ENCODE assay signal across 9 cellular contexts in the genomic region with DNA sequence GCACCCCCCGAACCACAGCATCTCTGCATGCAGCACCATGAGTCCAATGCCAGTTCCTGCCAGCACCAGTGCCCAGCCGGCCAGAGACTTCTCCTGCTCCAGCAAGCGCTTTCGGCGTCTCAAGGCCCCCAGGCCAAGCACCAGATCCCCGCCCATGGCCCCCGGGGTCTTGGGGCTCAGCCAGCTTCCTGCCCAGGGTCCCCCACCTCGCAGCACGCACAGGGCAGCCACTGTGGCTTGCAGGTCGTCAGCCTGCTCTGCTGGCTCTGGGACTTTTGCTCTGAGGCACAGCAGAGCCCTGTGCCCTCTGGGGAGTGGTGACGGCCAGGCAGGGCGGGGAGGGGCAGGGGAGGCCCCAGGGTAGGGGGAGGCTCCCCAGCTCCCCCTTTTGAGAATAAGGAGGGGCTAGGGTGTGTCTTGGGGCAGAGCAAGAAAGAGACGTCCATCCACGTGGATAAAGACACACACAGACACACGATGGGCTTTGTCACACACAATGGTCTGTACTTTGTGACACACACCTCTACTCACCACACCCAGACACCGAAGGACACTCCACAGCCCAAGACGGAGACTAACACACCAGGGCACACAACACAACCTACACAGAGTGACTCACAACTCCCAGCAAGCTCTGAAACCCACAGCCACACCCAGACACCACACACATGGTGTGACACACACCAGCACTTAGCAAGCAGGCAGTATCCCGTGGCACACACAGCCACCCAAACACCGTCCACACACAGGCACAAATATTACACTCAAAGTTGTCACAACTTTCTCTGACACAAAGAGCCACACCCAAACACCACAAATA. TPM values are rescaled to one million over a fixed set of nuclear protein-coding genes. Genes with fewer than 3 reads are reported as not detected.
DNase-seq lines count a peak whose midpoint lies in the region; ATAC-seq and TF ChIP-seq lines count a peak whose summit lies in the region.
"Had no signal": no experiment of that assay in that cellular context is flagged by ENCODE, and none has a peak within 500 bp of the region (broad histone marks: within the 10 kb centered on the region; RNA-seq: fewer than 3 reads in every experiment).

A gene (minus strand): TSS at position 268 of the 820 bp plus-strand sequence. CDS start 112 bp downstream, at position 156.

- H3K9me3 ChIP-seq in HCT116 (ENCODE audit: control insufficient read depth in 1 of 2, insufficient read depth in 1 of 2, low read depth in 1 of 2, low read length in 2 of 2) (no peaks in the 10 kb centered on the region), mucosa of stomach (ENCODE audit: control insufficient read depth, low read length) (no peaks in the 10 kb centered on the region), upper lobe of left lung (no peaks in the 10 kb centered on the region)

- TF ChIP-seq POLR2A in HCT116 (IDR thresholded peaks at IDR 0.05; ENCODE audit: borderline replicate concordance, extremely low read depth, insufficient read depth, insufficient read length) (no peak), upper lobe of left lung (IDR thresholded peaks at IDR 0.05) (peak in 1 of 4 donors; percentile 55)

- TF ChIP-seq EP300 in upper lobe of left lung (IDR thresholded peaks at IDR 0.05) = no peak

- H3K27ac Mint-ChIP-seq in CD14-positive monocyte = peak within 1 kb of the TSS; percentile 86 to 97 (median 91)
- peak within 1 kb of the TSS; percentile 90 for H3K27ac Mint-ChIP-seq in activated naive CD8-positive, alpha-beta T cell treated with anti-CD3 and anti-CD28 coated beads, Interleukin-2, amount 50 U/mL, for 24 hours
- H3K27ac Mint-ChIP-seq: nephron had no signal

- WGBS in upper lobe of left lung, 2 donors = 20 to 42% methylated on average over 6 to 11 of the region's 19 CpGs

- peaks cover 86% of the 10 kb centered on the region for H3K4me1 Mint-ChIP-seq in CD14-positive monocyte
- H3K4me1 Mint-ChIP-seq in activated naive CD8-positive, alpha-beta T cell treated with anti-CD3 and anti-CD28 coated beads, Interleukin-2, amount 50 U/mL, for 24 hours = peaks cover 75% of the 10 kb centered on the region

- RAD21 ChIA-PET in HCT116 (lab: Charles Lee; ENCODE audit: low non-redundant PET in 1 of 2, low total read pairs in 2 of 2, uncharacterized antibody in 2 of 2, unreplicated experiment in 2 of 2) = interaction anchor here in 1 of 2 experiments (0.6 kb wide), 1 partner anchor 26 kb away, joined by 3 read pairs; a partner anchor contains a TSS

- no peaks in the 10 kb centered on the region for H3K9me2 ChIP-seq in HCT116 (ENCODE audit: insufficient read depth)

- H3K4me2 ChIP-seq in HCT116 (ENCODE audit: low read length) = peak within 1 kb of the TSS; percentile 88

- intact Hi-C loops in CD14-positive monocyte (cut with micrococcal nuclease) = loop anchor here in 1 of 2 donors (10.0 kb wide), 1 partner anchor 116 kb away; no protein-coding TSS in a partner anchor
- intact Hi-C loops in HCT116 (cut with micrococcal nuclease) = loop anchor here (10.0 kb wide), 1 partner anchor 106 kb away; a partner anchor contains a TSS

- BruUV-seq in HCT116 (replicated peaks; lab: Mats Ljungman, UMichigan) = no TSS peak

- H3K4me3 Mint-ChIP-seq in CD14-positive monocyte = peak within 1 kb of the TSS; percentile 89 to 96
- peak within 1 kb of the TSS; percentile 80 for H3K4me3 Mint-ChIP-seq in activated naive CD8-positive, alpha-beta T cell treated with anti-CD3 and anti-CD28 coated beads, Interleukin-2, amount 50 U/mL, for 24 hours
- H3K4me3 Mint-ChIP-seq: nephron had no signal

- H3K36me3 ChIP-seq in HCT116 (ENCODE audit: control insufficient read depth in 1 of 2, insufficient read depth in 2 of 2, low read length in 2 of 2) (0 out of 4 replicates have a peak, but pooled peaks cover 0 to 5% of the 10 kb centered on the region in 2 experiments), mucosa of stomach (ENCODE audit: control insufficient read depth, insufficient read depth, low read length) (no peaks in the 10 kb centered on the region), upper lobe of left lung (no peaks in the 10 kb centered on the region)

- H3K9ac ChIP-seq in HCT116 (ENCODE audit: low read length) = peak within 1 kb of the TSS; percentile 88
- H3K9ac ChIP-seq in mucosa of stomach (ENCODE audit: low read length) = peak within 1 kb of the TSS; percentile 85

- no peaks in the 10 kb centered on the region for H4K20me1 ChIP-seq in HCT116 (ENCODE audit: insufficient read depth)

- H3K9me3 Mint-ChIP-seq in CD14-positive monocyte = peaks cover 0 to 3% (median 0%) of the 10 kb centered on the region in 7 donors
- no peaks in the 10 kb centered on the region for H3K9me3 Mint-ChIP-seq in activated naive CD8-positive, alpha-beta T cell treated with anti-CD3 and anti-CD28 coated beads, Interleukin-2, amount 50 U/mL, for 24 hours
- H3K9me3 Mint-ChIP-seq: nephron had no signal

- TF ChIP-seq RAD21 in HCT116 (IDR thresholded peaks at IDR 0.05; ENCODE audit: low read depth) = no peak

- peak; percentile 94 for DNase-seq in CD14-positive monocyte (ENCODE audit: low spot score)
- DNase-seq in HCT116 (ENCODE audit: low read depth, low spot score) = peak; percentile 71
- peak in 3 of 5 donors; percentile 42 to 84 (median 49) for DNase-seq in T-helper 1 cell
- DNase-seq in activated naive CD8-positive, alpha-beta T cell treated with anti-CD3 and anti-CD28 coated beads, Interleukin-2, amount 50 U/mL, for 24 hours = peak; percentile 77
- DNase-seq in upper lobe of left lung = peak in 1 of 2 donors; percentile 79
- DNase-seq in COR-L47 (lab: John Stamatoyannopoulos, UW) = no peak
- no peak for DNase-seq in mesenteric fat pad (ENCODE audit: low spot score)

- H3K4me3 ChIP-seq in HCT116 (replicated peaks in 1 of 2; ENCODE audit: low read depth in 1 of 2, low read length in 2 of 2) (peak within 1 kb of the TSS; percentile 74), mucosa of stomach (ENCODE audit: low read length) (peak within 1 kb of the TSS; percentile 44), upper lobe of left lung (peak within 1 kb of the TSS in 3 of 4 donors; percentile 9 to 37 (median 34))

- POLR2A ChIA-PET in HCT116 (lab: Charles Lee) = interaction anchor here (0.5 to 1.5 kb wide), 5 partner anchors 18 to 845 kb away, joined by 3 to 6 read pairs (median 4); a partner anchor contains a TSS

- peaks cover 80 to 100% of the 10 kb centered on the region in 2 experiments for H3K4me1 ChIP-seq in HCT116 (ENCODE audit: control insufficient read depth in 1 of 2, insufficient read depth in 2 of 2, low read length in 2 of 2)
- H3K4me1 ChIP-seq in mucosa of stomach (ENCODE audit: control insufficient read depth, insufficient read depth, low read length) = peaks cover 81% of the 10 kb centered on the region
- peaks cover 37 to 61% (median 47%) of the 10 kb centered on the region in 4 donors for H3K4me1 ChIP-seq in upper lobe of left lung

- H3K27me3 Mint-ChIP-seq in CD14-positive monocyte (ENCODE audit: low read depth in 3 of 3) = peaks cover 0 to 5% (median 2%) of the 10 kb centered on the region in 3 donors
- H3K27me3 Mint-ChIP-seq in activated naive CD8-positive, alpha-beta T cell treated with anti-CD3 and anti-CD28 coated beads, Interleukin-2, amount 50 U/mL, for 24 hours = no peaks in the 10 kb centered on the region

- TF ChIP-seq CTCF in CD14-positive monocyte (IDR thresholded peaks at IDR 0.05) (no peak), HCT116 (IDR thresholded peaks at IDR 0.05 in 2 of 3, conservative IDR thresholded peaks at IDR 0.05 in 1 of 3; ENCODE audit: borderline replicate concordance in 1 of 3, insufficient read depth in 1 of 3, low read depth in 2 of 3, low read length in 2 of 3) (no peak), upper lobe of left lung (IDR thresholded peaks at IDR 0.05) (no peak)

- peaks cover 5 to 8% of the 10 kb centered on the region in 2 donors for H3K36me3 Mint-ChIP-seq in CD14-positive monocyte
- H3K36me3 Mint-ChIP-seq in activated naive CD8-positive, alpha-beta T cell treated with anti-CD3 and anti-CD28 coated beads, Interleukin-2, amount 50 U/mL, for 24 hours (ENCODE audit: low read depth) = peaks cover 26% of the 10 kb centered on the region

- CTCF ChIA-PET in HCT116 (lab: Charles Lee) = interaction anchor here (0.8 to 3.1 kb wide), 2 partner anchors 13 to 14 kb away, joined by 7 to 10 read pairs; no protein-coding TSS in a partner anchor

- no peaks in the 10 kb centered on the region for H3K27me3 ChIP-seq in HCT116 (ENCODE audit: insufficient read depth, low read length)
- no peaks in the 10 kb centered on the region for H3K27me3 ChIP-seq in mucosa of stomach (ENCODE audit: control insufficient read depth, insufficient read depth, low read length)
- no peaks in the 10 kb centered on the region for H3K27me3 ChIP-seq in upper lobe of left lung

- ATAC-seq in HCT116 (peak; percentile 59), upper lobe of left lung (ENCODE audit: low FRiP score in 2 of 2) (peak in 1 of 2 donors; percentile 18)
- ATAC-seq in activated naive CD8-positive, alpha-beta T cell treated with anti-CD3 and anti-CD28 coated beads, Interleukin-2, amount 50 U/mL, for 24 hours = peak; percentile 77

- peak within 1 kb of the TSS; percentile 94 for H3K27ac ChIP-seq in HCT116 (ENCODE audit: low read depth, low read length)
- peak within 1 kb of the TSS in 3 of 4 donors; percentile 29 to 78 (median 52) for H3K27ac ChIP-seq in upper lobe of left lung

- H3K79me2 ChIP-seq in HCT116 (ENCODE audit: insufficient read depth, low read length) = peaks cover 66% of the 10 kb centered on the region

- H2AFZ ChIP-seq in HCT116 (ENCODE audit: low read depth, low read length, poor library complexity, severe bottlenecking) = no peak within 1 kb of the TSS

TF ChIP-seq in HCT116, 20 proteins besides CTCF, POLR2A, EP300 and RAD21 (continues in another document):
- peak; percentile 63 for TF ChIP-seq SP1 (IDR thresholded peaks at IDR 0.05; ENCODE audit: low read depth)

RNA-seq across cellular contexts. Expression of the gene that starts here (rescaled TPM):
- polyA plus RNA-seq in CD14-positive monocyte = 10 to 100 TPM; 12.9 to 17.1 TPM
- total RNA-seq in HCT116 (2021; ENCODE audit: unreplicated experiment) = 72.9 TPM
- 91.1 and 104 TPM in 2 replicates for polyA plus RNA-seq in HCT116 (2012)
- 10 to 100 TPM in 3 of 6 donors, 1 to 10 TPM in 3; 4.7 to 43.0 (median 10.4) TPM for total RNA-seq in upper lobe of left lung
- 3.1 TPM for total RNA-seq in mesenteric fat pad

Comparison
In these comparisons a context has a peak if more than half of its experiments do, and no peak if none do; other contexts are left out.
1. DNase-seq: peak in CD14-positive monocyte (single experiment), HCT116 (single experiment), T-helper 1 cell (3 of 5) and activated naive CD8-positive, alpha-beta T cell treated with anti-CD3 and anti-CD28 coated beads, Interleukin-2, amount 50 U/mL, for 24 hours (single experiment); none in COR-L47 (single experiment) and mesenteric fat pad (single experiment).
2. Peak in every context shown above with its lines, with median percentiles within 50 percentile points of each other: H3K4me3 ChIP-seq.